In the genomic region with DNA sequence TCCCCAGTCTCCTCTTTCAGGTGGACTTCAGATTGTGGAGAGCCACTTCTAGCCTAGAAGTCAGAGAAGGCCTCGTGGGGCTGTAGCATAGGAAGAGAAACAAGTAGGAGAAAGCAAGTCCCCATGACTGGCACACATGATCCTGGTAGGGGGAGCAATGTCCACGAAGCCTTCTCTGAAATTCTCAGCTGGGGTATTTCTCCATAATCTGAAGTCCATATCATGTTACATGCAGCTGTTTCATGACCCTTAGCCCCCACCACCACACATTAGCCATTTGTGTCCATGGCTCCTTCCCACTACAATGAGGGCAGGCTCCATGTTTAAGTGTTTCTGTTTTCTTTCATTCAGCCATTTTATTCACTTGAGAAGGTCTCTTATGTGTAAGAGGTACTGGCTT, we compare ENCODE assay signal across 29 cellular contexts. TPM values are rescaled to one million over a fixed set of nuclear protein-coding genes. Genes with fewer than 3 reads are reported as not detected.
"Had no signal": no experiment of that assay in that cellular context is flagged by ENCODE, and none has a peak within 500 bp of the region (broad histone marks: within the 10 kb centered on the region; RNA-seq: fewer than 3 reads in every experiment).

No MANE protein-coding gene starts in this region.

- H3K4me3 Mint-ChIP-seq: activated CD4-positive, alpha-beta memory T cell treated with anti-CD3 and anti-CD28 coated beads, Interleukin-2, amount 10 ng/mL, durations not matched to agents 7 days and 5 days; activated CD4-positive, alpha-beta T cell treated with anti-CD3 and anti-CD28 coated beads, Interleukin-2, amount 10 ng/mL, durations not matched to agents 24 days and 14 days; activated naive CD4-positive, alpha-beta T cell treated with anti-CD3 and anti-CD28 coated beads for 36 hours; activated naive CD8-positive, alpha-beta T cell treated with anti-CD3 and anti-CD28 coated beads, Interleukin-2, amount 10 ng/mL, durations not matched to agents 7 days and 5 days; activated T-cell treated with anti-CD3 and anti-CD28 coated beads, Interleukin-2, amount 50 U/mL, for 72 hours; central memory CD8-positive, alpha-beta T cell; naive B cell; stimulated activated memory B cell treated with anti-CD40 and anti-IgM and Interleukin-4, amounts not matched to agents 10 μg/mL and 1 μg/mL and 100 μg/mL, for 72 hours had no signal

- H3K27ac Mint-ChIP-seq: activated CD4-positive, alpha-beta memory T cell treated with anti-CD3 and anti-CD28 coated beads, Interleukin-2, amount 10 ng/mL, durations not matched to agents 7 days and 5 days; activated CD4-positive, alpha-beta T cell treated with anti-CD3 and anti-CD28 coated beads, Interleukin-2, amount 10 ng/mL, durations not matched to agents 24 days and 14 days; activated naive CD4-positive, alpha-beta T cell treated with anti-CD3 and anti-CD28 coated beads for 36 hours; activated naive CD8-positive, alpha-beta T cell treated with anti-CD3 and anti-CD28 coated beads, Interleukin-2, amount 10 ng/mL, durations not matched to agents 7 days and 5 days; activated T-cell treated with anti-CD3 and anti-CD28 coated beads, Interleukin-2, amount 50 U/mL, for 72 hours; stimulated activated memory B cell treated with anti-CD40 and anti-IgM and Interleukin-4, amounts not matched to agents 10 μg/mL and 1 μg/mL and 100 μg/mL, for 72 hours had no signal

- H3K27me3 ChIP-seq: breast epithelium, colonic mucosa, esophagus muscularis mucosa, gastrocnemius medialis, neutrophil, stomach, suprapubic skin, tibial nerve, uterus had no signal

- DNase-seq: activated CD4-positive, alpha-beta memory T cell treated with anti-CD3 and anti-CD28 coated beads, Interleukin-2, amount 10 ng/mL, durations not matched to agents 7 days and 5 days; activated CD4-positive, alpha-beta T cell treated with anti-CD3 and anti-CD28 coated beads, Interleukin-2, amount 10 ng/mL, durations not matched to agents 24 days and 14 days; activated effector memory CD4-positive, alpha-beta T cell treated with Interleukin-2 at 50 U/mL for 16 hours; activated naive CD4-positive, alpha-beta T cell treated with anti-CD3 and anti-CD28 coated beads for 36 hours; activated naive CD8-positive, alpha-beta T cell treated with anti-CD3 and anti-CD28 coated beads, Interleukin-2, amount 10 ng/mL, durations not matched to agents 7 days and 5 days; activated T-cell treated with anti-CD3 and anti-CD28 coated beads, Interleukin-2, amount 50 U/mL, for 72 hours; amniotic stem cell; colonic mucosa; gastrocnemius medialis; hippocampal formation; mucosa of descending colon; naive B cell; right cardiac atrium; stimulated activated CD4-positive, alpha-beta T cell treated with anti-CD3 and anti-CD28 coated beads, Interleukin-2, amount 100 ng/mL, for 24 hours; stomach; uterus had no signal

- H3K9me3 Mint-ChIP-seq: activated CD4-positive, alpha-beta memory T cell treated with anti-CD3 and anti-CD28 coated beads, Interleukin-2, amount 10 ng/mL, durations not matched to agents 7 days and 5 days; activated CD4-positive, alpha-beta T cell treated with anti-CD3 and anti-CD28 coated beads, Interleukin-2, amount 10 ng/mL, durations not matched to agents 24 days and 14 days; activated naive CD4-positive, alpha-beta T cell treated with anti-CD3 and anti-CD28 coated beads for 36 hours; central memory CD8-positive, alpha-beta T cell; stimulated activated memory B cell treated with anti-CD40 and anti-IgM and Interleukin-4, amounts not matched to agents 10 μg/mL and 1 μg/mL and 100 μg/mL, for 72 hours had no signal

- H3K4me1 Mint-ChIP-seq: activated CD4-positive, alpha-beta memory T cell treated with anti-CD3 and anti-CD28 coated beads, Interleukin-2, amount 10 ng/mL, durations not matched to agents 7 days and 5 days; central memory CD8-positive, alpha-beta T cell; stimulated activated memory B cell treated with anti-CD40 and anti-IgM and Interleukin-4, amounts not matched to agents 10 μg/mL and 1 μg/mL and 100 μg/mL, for 72 hours had no signal

- ATAC-seq: activated CD4-positive, CD25-positive, alpha-beta regulatory T cell treated with anti-CD3 and anti-CD28 coated beads, Interleukin-2, amount 50 U/mL, for 24 hours; activated T-cell treated with anti-CD3 and anti-CD28 coated beads, Interleukin-2, amount 50 U/mL, for 72 hours; gastrocnemius medialis; mucosa of descending colon; right cardiac atrium; stimulated activated memory B cell treated with anti-CD40 and anti-IgM and Interleukin-4, amounts not matched to agents 10 μg/mL and 1 μg/mL and 100 μg/mL, for 72 hours had no signal

- H3K9me3 ChIP-seq: breast epithelium, colonic mucosa, esophagus muscularis mucosa, gastrocnemius medialis, mucosa of descending colon, neutrophil, stomach, suprapubic skin, tibial nerve, uterus had no signal

- H3K4me3 ChIP-seq: breast epithelium, colonic mucosa, esophagus muscularis mucosa, gastrocnemius medialis, mucosa of descending colon, skin epidermis, stomach, suprapubic skin, tibial nerve, uterus had no signal

- H3K27ac ChIP-seq: breast epithelium, colonic mucosa, esophagus muscularis mucosa, gastrocnemius medialis, neutrophil, parathyroid adenoma, stomach, suprapubic skin, tibial nerve, uterus, VCaP had no signal

- H2AFZ ChIP-seq: parathyroid adenoma had no signal

- H3K36me3 ChIP-seq: breast epithelium, colonic mucosa, esophagus muscularis mucosa, gastrocnemius medialis, neutrophil, stomach, tibial nerve, uterus had no signal

- H3K9ac ChIP-seq: parathyroid adenoma had no signal

- FAIRE-seq: islet of Langerhans had no signal

- H3K36me3 Mint-ChIP-seq: activated naive CD8-positive, alpha-beta T cell treated with anti-CD3 and anti-CD28 coated beads, Interleukin-2, amount 10 ng/mL, durations not matched to agents 7 days and 5 days; naive B cell; stimulated activated memory B cell treated with anti-CD40 and anti-IgM and Interleukin-4, amounts not matched to agents 10 μg/mL and 1 μg/mL and 100 μg/mL, for 72 hours had no signal

- H3K4me1 ChIP-seq: breast epithelium, colonic mucosa, gastrocnemius medialis, parathyroid adenoma, suprapubic skin, tibial nerve, uterus had no signal

RNA-seq across cellular contexts. Expression of a gene that starts 43.2 kb away (rescaled TPM):
- total RNA-seq: activated CD4-positive, alpha-beta memory T cell treated with anti-CD3 and anti-CD28 coated beads, Interleukin-2, amount 10 ng/mL, durations not matched to agents 7 days and 5 days; activated CD4-positive, alpha-beta T cell treated with anti-CD3 and anti-CD28 coated beads, Interleukin-2, amount 10 ng/mL, durations not matched to agents 24 days and 14 days; activated naive CD4-positive, alpha-beta T cell treated with anti-CD3 and anti-CD28 coated beads for 36 hours; activated naive CD8-positive, alpha-beta T cell treated with anti-CD3 and anti-CD28 coated beads, Interleukin-2, amount 10 ng/mL, durations not matched to agents 7 days and 5 days; activated T-cell treated with anti-CD3 and anti-CD28 coated beads, Interleukin-2, amount 50 U/mL, for 72 hours; T-helper 2 cell treated with Interferon-gamma antibody and Interleukin-4, amounts not matched to agents 100 ng/mL and 5 ng/mL, for 36 hours had no signal
